ENCODE assay signal across 25 cellular contexts in genomic region chr3:176769547-176770190, GRCh38.
"Had no signal": no experiment of that assay in that cellular context is flagged by ENCODE, and none has a peak within 500 bp of the region (broad histone marks: within the 10 kb centered on the region; RNA-seq: fewer than 3 reads in every experiment).

No MANE protein-coding gene starts in this region.

- DNase-seq: natural killer cell; occipital lobe; ovary; posterior cingulate gyrus; psoas muscle; right cardiac atrium; right lobe of liver; sigmoid colon; small intestine; stimulated activated CD4-positive, alpha-beta T cell treated with anti-CD3 and anti-CD28 coated beads, Interleukin-15, amount 100 ng/mL, for 24 hours; stimulated activated CD4-positive, alpha-beta T cell treated with anti-CD3 and anti-CD28 coated beads, Interleukin-2, amount 100 ng/mL, for 24 hours; stimulated activated CD4-positive, alpha-beta T cell treated with anti-CD3 and anti-CD28 coated beads, Interleukin-2, amount 100 ng/mL, for 48 hours; stimulated activated CD4-positive, alpha-beta T cell treated with anti-CD3 and anti-CD28 coated beads, Interleukin-4, amount 100 ng/mL, for 24 hours; stimulated activated naive B cell treated with anti-CD40 and anti-IgM and Interleukin-4, amounts not matched to agents 10 μg/mL and 1 μg/mL and 100 μg/mL, for 72 hours; stimulated activated naive CD4-positive, alpha-beta T cell treated with Interleukin-2 at 50 U/mL for 16 hours; stomach; thyroid gland; trophoblast cell; upper lobe of left lung had no signal

- H3K36me3 ChIP-seq: neural progenitor cell, ovary, right lobe of liver, sigmoid colon, stomach, thoracic aorta, thyroid gland, tibial nerve, upper lobe of left lung, vagina had no signal

- H3K4me1 ChIP-seq: neural progenitor cell, parathyroid adenoma, psoas muscle, right lobe of liver, stomach, thyroid gland, tibial nerve, upper lobe of left lung, vagina had no signal

- H3K27ac ChIP-seq: neural progenitor cell, ovary, parathyroid adenoma, psoas muscle, right lobe of liver, sigmoid colon, stomach, thoracic aorta, thyroid gland, tibial nerve, upper lobe of left lung, vagina had no signal

- H3K27me3 ChIP-seq: neural progenitor cell, ovary, right lobe of liver, sigmoid colon, stomach, thyroid gland, tibial nerve, upper lobe of left lung, vagina had no signal

- H3K9me3 ChIP-seq: ovary, right lobe of liver, thoracic aorta, thyroid gland, vagina had no signal

- FAIRE-seq: small intestine, urothelium cell line had no signal

- H3K9ac ChIP-seq: neural progenitor cell, parathyroid adenoma had no signal

- H3K4me3 ChIP-seq: neural progenitor cell, ovary, psoas muscle, right lobe of liver, sigmoid colon, stomach, thoracic aorta, thyroid gland, tibial nerve, upper lobe of left lung, vagina had no signal
